ENCODE assay signal across 18 cellular contexts in the genomic region with DNA sequence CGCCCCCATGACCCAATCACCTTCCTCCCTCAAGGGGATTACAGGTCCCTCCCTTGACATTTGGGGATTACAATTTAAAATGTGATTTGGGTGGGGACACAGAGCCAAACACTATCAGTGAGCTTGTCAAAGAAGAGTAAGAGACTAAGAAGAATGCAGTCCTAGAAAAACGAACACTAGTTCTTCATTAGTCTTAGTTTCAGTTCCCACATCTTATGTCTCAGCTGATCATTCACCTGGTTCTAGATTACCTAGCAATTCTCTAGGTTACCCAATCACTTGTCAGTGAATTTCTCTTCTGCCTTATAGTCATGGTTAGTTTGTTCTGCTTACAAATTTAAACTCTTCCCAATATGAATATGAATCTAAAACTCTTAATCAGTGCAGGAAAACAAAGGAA.
DNase-seq lines count a peak whose midpoint lies in the region; ATAC-seq and TF ChIP-seq lines count a peak whose summit lies in the region.
"Had no signal": no experiment of that assay in that cellular context is flagged by ENCODE, and none has a peak within 500 bp of the region (broad histone marks: within the 10 kb centered on the region; RNA-seq: fewer than 3 reads in every experiment).

No MANE protein-coding gene starts in this region.

- TF ChIP-seq CTCF in suprapubic skin (IDR thresholded peaks at IDR 0.05): no peak

- H3K4me3 Mint-ChIP-seq in stimulated activated naive CD8-positive, alpha-beta T cell treated with anti-CD3 and anti-CD28 coated beads, Interleukin-15, amount 100 ng/mL, for 72 hours: no peak overlapping the region
- H3K4me3 Mint-ChIP-seq: B cell; CD4-positive, CD25-positive, alpha-beta regulatory T cell had no signal

- no peaks in the 10 kb centered on the region for H3K36me3 ChIP-seq in suprapubic skin

- no peak overlapping the region for H3K27ac ChIP-seq in suprapubic skin

- H3K27me3 ChIP-seq in suprapubic skin: no peaks in the 10 kb centered on the region

- TF ChIP-seq POLR2A in suprapubic skin (IDR thresholded peaks at IDR 0.05): no peak

- H3K4me3 ChIP-seq in suprapubic skin: no peak overlapping the region

- H3K27ac Mint-ChIP-seq in stimulated activated naive CD8-positive, alpha-beta T cell treated with anti-CD3 and anti-CD28 coated beads, Interleukin-15, amount 100 ng/mL, for 72 hours: no peak overlapping the region
- H3K27ac Mint-ChIP-seq: B cell; CD4-positive, CD25-positive, alpha-beta regulatory T cell had no signal

- WGBS in suprapubic skin: 69% methylated on average over 2 of the region's 2 CpGs

- no peaks in the 10 kb centered on the region for H3K9me3 Mint-ChIP-seq in stimulated activated naive CD8-positive, alpha-beta T cell treated with anti-CD3 and anti-CD28 coated beads, Interleukin-15, amount 100 ng/mL, for 72 hours

- no peak for TF ChIP-seq EP300 in suprapubic skin (IDR thresholded peaks at IDR 0.05)

- no peak for DNase-seq in COLO668 (lab: John Stamatoyannopoulos, UW; ENCODE audit: unreplicated experiment)
- DNase-seq in stimulated activated CD8-positive, alpha-beta memory T cell treated with anti-CD3 and anti-CD28 coated beads, Interleukin-4, amount 100 ng/mL, for 48 hours: no peak
- no peak for DNase-seq in suprapubic skin (ENCODE audit: low spot score in 2 of 2)
- DNase-seq in stimulated activated naive CD8-positive, alpha-beta T cell treated with anti-CD3 and anti-CD28 coated beads, Interleukin-15, amount 100 ng/mL, for 72 hours: no peak
- DNase-seq: CD4-positive, CD25-positive, alpha-beta regulatory T cell; EL; H7; NCI-H1092 treated with DMSO at 0.1 percent for 48 hours; NCI-H187; NCI-H226; NCI-H526; NK-92 treated with Interleukin-12 subunit alpha and Interleukin-12 subunit beta, amount 100 ng/mL, for 24 hours; OCI-M1; SHP77 treated with DMSO at 0.1 percent for 48 hours had no signal

- no peaks in the 10 kb centered on the region for H3K4me1 Mint-ChIP-seq in stimulated activated naive CD8-positive, alpha-beta T cell treated with anti-CD3 and anti-CD28 coated beads, Interleukin-15, amount 100 ng/mL, for 72 hours
- H3K4me1 Mint-ChIP-seq: B cell; CD4-positive, CD25-positive, alpha-beta regulatory T cell had no signal

- no peaks in the 10 kb centered on the region for H3K4me1 ChIP-seq in suprapubic skin

- no peaks in the 10 kb centered on the region for H3K9me3 ChIP-seq in suprapubic skin

- H3K27me3 Mint-ChIP-seq in stimulated activated naive CD8-positive, alpha-beta T cell treated with anti-CD3 and anti-CD28 coated beads, Interleukin-15, amount 100 ng/mL, for 72 hours: no peaks in the 10 kb centered on the region
- H3K27me3 Mint-ChIP-seq: B cell had no signal

- ATAC-seq in GM18870 (IDR thresholded peaks at IDR 0.05; ENCODE audit: unreplicated experiment): peak; percentile 54
- peak; percentile 78 for ATAC-seq in GM21526 (IDR thresholded peaks at IDR 0.05; ENCODE audit: low FRiP score, unreplicated experiment)
- ATAC-seq in HG03469 (IDR thresholded peaks at IDR 0.05; ENCODE audit: unreplicated experiment): peak; percentile 65
- no peak for ATAC-seq in stimulated activated naive CD8-positive, alpha-beta T cell treated with anti-CD3 and anti-CD28 coated beads, Interleukin-15, amount 100 ng/mL, for 72 hours
